In the genomic region with DNA sequence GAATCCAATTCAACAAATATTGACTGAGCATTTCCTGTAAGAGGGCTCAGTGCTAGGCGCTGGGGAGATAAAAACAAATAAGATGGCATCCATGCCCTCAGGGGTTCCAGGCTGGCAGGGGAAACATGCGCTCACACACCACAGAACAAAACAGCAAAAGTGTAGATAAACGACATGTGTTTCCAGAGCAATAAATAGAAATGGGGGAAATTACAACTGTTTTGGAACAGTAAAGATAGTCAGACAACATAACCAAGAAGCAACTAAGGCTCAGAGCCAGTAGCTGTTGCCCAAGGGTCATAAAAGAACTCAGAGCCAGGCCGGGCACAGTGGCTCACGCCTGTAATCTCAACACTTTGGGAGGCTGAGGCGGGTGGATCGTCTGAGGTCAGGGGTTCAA, we compare ENCODE assay signal across 23 cellular contexts. TPM values are rescaled to one million over a fixed set of nuclear protein-coding genes. Genes with fewer than 3 reads are reported as not detected.
DNase-seq lines count a peak whose midpoint lies in the region; ATAC-seq and TF ChIP-seq lines count a peak whose summit lies in the region.
"Had no signal": no experiment of that assay in that cellular context is flagged by ENCODE, and none has a peak within 500 bp of the region (broad histone marks: within the 10 kb centered on the region; RNA-seq: fewer than 3 reads in every experiment).

No MANE protein-coding gene starts in this region.

- H3K36me3 ChIP-seq in OCI-LY1 (ENCODE audit: insufficient read depth, low read length) = peaks cover 4% of the 10 kb centered on the region
- H3K36me3 ChIP-seq: ascending aorta, upper lobe of right lung had no signal

- no peaks in the 10 kb centered on the region for H3F3A ChIP-seq in OCI-LY1 (ENCODE audit: insufficient read depth, low read length)

- H2AFZ ChIP-seq in H9 (ENCODE audit: low read length) (no peak overlapping the region), OCI-LY1 (ENCODE audit: low read length) (no peak overlapping the region)
- H2AFZ ChIP-seq: PC-9 had no signal

- H4K8ac ChIP-seq in H9 (replicated peaks; ENCODE audit: insufficient read length, low read depth, low read length) = no peak overlapping the region

- H4K91ac ChIP-seq in H9 (ENCODE audit: insufficient read length, low read depth, low read length) = no peak overlapping the region

- ATAC-seq in stimulated activated naive B cell treated with anti-CD40 and anti-IgM and Interleukin-4, amounts not matched to agents 10 μg/mL and 1 μg/mL and 100 μg/mL, for 72 hours (replicated peaks) = no peak
- ATAC-seq: activated T-helper 17 cell treated with anti-CD3 and anti-CD28 coated beads, Interleukin-2, amount 50 U/mL, for 72 hours; left ventricle myocardium superior; natural killer cell; upper lobe of right lung had no signal

- no peak overlapping the region for H3K9ac ChIP-seq in H9 (ENCODE audit: extremely low read depth, insufficient read length, low read length)
- peak overlapping the region; percentile 51 for H3K9ac ChIP-seq in OCI-LY1 (ENCODE audit: low read length)
- H3K9ac ChIP-seq: KMS-11 had no signal

- H3K4ac ChIP-seq in H9 (ENCODE audit: low read depth, low read length) = no peak overlapping the region

- H3K4me2 ChIP-seq in H9 (ENCODE audit: insufficient read depth, insufficient read length, low read length) = no peak overlapping the region
- H3K4me2 ChIP-seq in OCI-LY1 (ENCODE audit: low read length) = peak overlapping the region; percentile 50
- H3K4me2 ChIP-seq: KMS-11, PC-9 had no signal

- no peak overlapping the region for H2BK20ac ChIP-seq in H9 (ENCODE audit: low read depth, low read length, poor library complexity, severe bottlenecking)

- DNase-seq in H9 (no peak), glutamatergic neuron (no peak), cerebellar cortex (ENCODE audit: low spot score) (no peak), medulla oblongata (ENCODE audit: extremely low spot score) (no peak)
- DNase-seq in stimulated activated naive B cell treated with anti-CD40 and anti-IgM and Interleukin-4, amounts not matched to agents 10 μg/mL and 1 μg/mL and 100 μg/mL, for 72 hours = no peak
- no peak for DNase-seq in stimulated activated CD4-positive, alpha-beta T cell treated with anti-CD3 and anti-CD28 coated beads, Interleukin-12 subunit alpha, Interleukin-12 subunit beta, amount 100 ng/mL, for 4 hours
- DNase-seq: activated CD4-positive, alpha-beta memory T cell treated with anti-CD3 and anti-CD28 coated beads, Interleukin-2, amount 10 ng/mL, durations not matched to agents 7 days and 5 days; activated naive CD8-positive, alpha-beta T cell treated with anti-CD3 and anti-CD28 coated beads for 36 hours; CD4-positive, CD25-positive, alpha-beta regulatory T cell; DND-41; islet precursor cell; left ventricle myocardium superior; midbrain; natural killer cell; NCI-H510A; PC-9; SHP77; upper lobe of right lung had no signal

- H2BK15ac ChIP-seq in H9 (ENCODE audit: low read depth, low read length) = no peak overlapping the region

- H3K27ac Mint-ChIP-seq in H9 = peak overlapping the region in 2 of 3 experiments; percentile 82 to 91; a peak in 5 of 7 replicates
- peak overlapping the region; percentile 53 for H3K27ac Mint-ChIP-seq in glutamatergic neuron (ENCODE audit: unreplicated experiment)
- peak overlapping the region; percentile 32 for H3K27ac Mint-ChIP-seq in stimulated activated naive B cell treated with anti-CD40 and anti-IgM and Interleukin-4, amounts not matched to agents 10 μg/mL and 1 μg/mL and 100 μg/mL, for 72 hours
- H3K27ac Mint-ChIP-seq: activated CD4-positive, alpha-beta memory T cell treated with anti-CD3 and anti-CD28 coated beads, Interleukin-2, amount 10 ng/mL, durations not matched to agents 7 days and 5 days; activated naive CD8-positive, alpha-beta T cell treated with anti-CD3 and anti-CD28 coated beads for 36 hours; activated T-helper 17 cell treated with anti-CD3 and anti-CD28 coated beads, Interleukin-2, amount 50 U/mL, for 72 hours; CD4-positive, CD25-positive, alpha-beta regulatory T cell; natural killer cell had no signal

- H3K4me1 Mint-ChIP-seq in H9 (peaks cover 58% of the 10 kb centered on the region in 2 experiments), glutamatergic neuron (ENCODE audit: low read depth, unreplicated experiment) (peaks cover 64% of the 10 kb centered on the region)
- peaks cover 25 to 44% of the 10 kb centered on the region in 2 donors for H3K4me1 Mint-ChIP-seq in stimulated activated naive B cell treated with anti-CD40 and anti-IgM and Interleukin-4, amounts not matched to agents 10 μg/mL and 1 μg/mL and 100 μg/mL, for 72 hours
- H3K4me1 Mint-ChIP-seq: activated CD4-positive, alpha-beta memory T cell treated with anti-CD3 and anti-CD28 coated beads, Interleukin-2, amount 10 ng/mL, durations not matched to agents 7 days and 5 days; activated naive CD8-positive, alpha-beta T cell treated with anti-CD3 and anti-CD28 coated beads for 36 hours; activated T-helper 17 cell treated with anti-CD3 and anti-CD28 coated beads, Interleukin-2, amount 50 U/mL, for 72 hours; CD4-positive, CD25-positive, alpha-beta regulatory T cell; central memory CD8-positive, alpha-beta T cell; natural killer cell had no signal

- H3K27me3 ChIP-seq in H9 (ENCODE audit: insufficient read depth, low read length) (no peaks in the 10 kb centered on the region; the same call in 1 of the 2 replicates), OCI-LY1 (ENCODE audit: insufficient read depth, low read length) (no peaks in the 10 kb centered on the region)
- H3K27me3 ChIP-seq: ascending aorta, upper lobe of right lung had no signal

- H3K36me3 Mint-ChIP-seq in H9 (ENCODE audit: insufficient read depth in 1 of 3, low read depth in 3 of 3) (peaks cover 1 to 18% (median 3%) of the 10 kb centered on the region in 3 experiments; a peak in 5 of 7 replicates), glutamatergic neuron (ENCODE audit: unreplicated experiment) (no peaks in the 10 kb centered on the region)
- peaks cover 0 to 7% of the 10 kb centered on the region in 2 donors for H3K36me3 Mint-ChIP-seq in stimulated activated naive B cell treated with anti-CD40 and anti-IgM and Interleukin-4, amounts not matched to agents 10 μg/mL and 1 μg/mL and 100 μg/mL, for 72 hours
- H3K36me3 Mint-ChIP-seq: activated naive CD8-positive, alpha-beta T cell treated with anti-CD3 and anti-CD28 coated beads for 36 hours; CD4-positive, CD25-positive, alpha-beta regulatory T cell; natural killer cell had no signal

- H3K4me1 ChIP-seq in H9 (ENCODE audit: insufficient read depth, low read length) = peaks cover 12% of the 10 kb centered on the region
- H3K4me1 ChIP-seq in OCI-LY1 (ENCODE audit: insufficient read depth, low read length, severe bottlenecking) = peaks cover 98% of the 10 kb centered on the region

- H3K79me2 ChIP-seq in H9 (ENCODE audit: insufficient read depth, low read length) = peaks cover 45% of the 10 kb centered on the region; the same call in 1 of the 2 replicates
- H3K79me2 ChIP-seq in OCI-LY1 (ENCODE audit: insufficient read depth, low read length) = peaks cover 96% of the 10 kb centered on the region

- no peaks in the 10 kb centered on the region for H4K20me1 ChIP-seq in H9 (ENCODE audit: control insufficient read depth, insufficient read depth, insufficient read length)
- H4K20me1 ChIP-seq in OCI-LY1 (ENCODE audit: insufficient read depth, low read length) = no peaks in the 10 kb centered on the region

- no peak overlapping the region for H2BK120ac ChIP-seq in H9 (ENCODE audit: low read depth, low read length, poor library complexity, severe bottlenecking)

- H3K9me3 Mint-ChIP-seq in H9 (no peaks in the 10 kb centered on the region), glutamatergic neuron (ENCODE audit: unreplicated experiment) (peaks cover 7% of the 10 kb centered on the region)
- peaks cover 0 to 2% of the 10 kb centered on the region in 2 donors for H3K9me3 Mint-ChIP-seq in stimulated activated naive B cell treated with anti-CD40 and anti-IgM and Interleukin-4, amounts not matched to agents 10 μg/mL and 1 μg/mL and 100 μg/mL, for 72 hours
- H3K9me3 Mint-ChIP-seq: activated CD4-positive, alpha-beta memory T cell treated with anti-CD3 and anti-CD28 coated beads, Interleukin-2, amount 10 ng/mL, durations not matched to agents 7 days and 5 days; activated naive CD8-positive, alpha-beta T cell treated with anti-CD3 and anti-CD28 coated beads for 36 hours; natural killer cell had no signal

- H3K27ac ChIP-seq in H9 (ENCODE audit: insufficient read length, low read depth, low read length) = no peak overlapping the region
- peak overlapping the region; percentile 94 for H3K27ac ChIP-seq in OCI-LY1 (ENCODE audit: low read depth, low read length, poor library complexity, severe bottlenecking)
- H3K27ac ChIP-seq: ascending aorta, KMS-11, PC-9, upper lobe of right lung had no signal

- no peak overlapping the region for H3K4me3 Mint-ChIP-seq in H9
- H3K4me3 Mint-ChIP-seq in glutamatergic neuron (ENCODE audit: unreplicated experiment) = no peak overlapping the region
- H3K4me3 Mint-ChIP-seq in stimulated activated naive B cell treated with anti-CD40 and anti-IgM and Interleukin-4, amounts not matched to agents 10 μg/mL and 1 μg/mL and 100 μg/mL, for 72 hours = no peak overlapping the region
- H3K4me3 Mint-ChIP-seq: activated CD4-positive, alpha-beta memory T cell treated with anti-CD3 and anti-CD28 coated beads, Interleukin-2, amount 10 ng/mL, durations not matched to agents 7 days and 5 days; activated naive CD8-positive, alpha-beta T cell treated with anti-CD3 and anti-CD28 coated beads for 36 hours; activated T-helper 17 cell treated with anti-CD3 and anti-CD28 coated beads, Interleukin-2, amount 50 U/mL, for 72 hours; CD4-positive, CD25-positive, alpha-beta regulatory T cell; central memory CD8-positive, alpha-beta T cell; natural killer cell had no signal

- H3K56ac ChIP-seq in H9 (ENCODE audit: insufficient read length, low read depth, low read length) = no peak overlapping the region

- no peaks in the 10 kb centered on the region for H3K27me3 Mint-ChIP-seq in H9 (ENCODE audit: low read depth)
- H3K27me3 Mint-ChIP-seq in glutamatergic neuron (ENCODE audit: unreplicated experiment) = peaks cover 1% of the 10 kb centered on the region
- H3K27me3 Mint-ChIP-seq in stimulated activated naive B cell treated with anti-CD40 and anti-IgM and Interleukin-4, amounts not matched to agents 10 μg/mL and 1 μg/mL and 100 μg/mL, for 72 hours = no peaks in the 10 kb centered on the region
- H3K27me3 Mint-ChIP-seq: activated CD4-positive, alpha-beta memory T cell treated with anti-CD3 and anti-CD28 coated beads, Interleukin-2, amount 10 ng/mL, durations not matched to agents 7 days and 5 days; CD4-positive, CD25-positive, alpha-beta regulatory T cell; central memory CD8-positive, alpha-beta T cell had no signal

- no peaks in the 10 kb centered on the region for H3K9me3 ChIP-seq in H9 (ENCODE audit: control insufficient read depth, low read depth, low read length)
- no peaks in the 10 kb centered on the region for H3K9me3 ChIP-seq in OCI-LY1 (ENCODE audit: low read length)
- H3K9me3 ChIP-seq: ascending aorta, upper lobe of right lung had no signal

- no peak overlapping the region for H3K18ac ChIP-seq in H9 (ENCODE audit: insufficient read length, low read depth, low read length)

- no peaks in the 10 kb centered on the region for H3K9me2 ChIP-seq in OCI-LY1 (ENCODE audit: low read depth, low read length)

- H2BK12ac ChIP-seq in H9 (ENCODE audit: insufficient read length, low read depth, low read length) = no peak overlapping the region

- H4K5ac ChIP-seq in H9 (ENCODE audit: insufficient read length, low read depth, low read length) = no peak overlapping the region

- H3K79me1 ChIP-seq in H9 (ENCODE audit: insufficient read depth, low read depth, low read length, poor library complexity, severe bottlenecking) = peaks cover 6% of the 10 kb centered on the region

- WGBS in H9 (ENCODE audit: extremely low coverage, insufficient read length, low lambda C conversion rate) = no CpG with 5 or more reads among the region's 7 CpGs

- H2AK5ac ChIP-seq in H9 (ENCODE audit: insufficient read length, low read length) = no peak overlapping the region

- no peak for TF ChIP-seq CTCF in H9 (conservative IDR thresholded peaks at IDR 0.05)
- no peak for TF ChIP-seq CTCF in OCI-LY1 (IDR thresholded peaks at IDR 0.05; ENCODE audit: low read length)
- no peak for TF ChIP-seq CTCF in glutamatergic neuron (IDR thresholded peaks at IDR 0.05; ENCODE audit: partially characterized antibody, unreplicated experiment)

- no peak overlapping the region for H3T11ph ChIP-seq in H9 (ENCODE audit: low read length)

- no peaks in the 10 kb centered on the region for H3K23me2 ChIP-seq in H9 (ENCODE audit: insufficient read length, low read depth, low read length, poor library complexity, severe bottlenecking)

- H3K23ac ChIP-seq in H9 (ENCODE audit: insufficient read length, low read depth, low read length) = no peak overlapping the region

- H2BK5ac ChIP-seq in H9 (ENCODE audit: insufficient read length, low read length) = no peak overlapping the region

- peak overlapping the region; percentile 31 for H3K4me3 ChIP-seq in OCI-LY1 (ENCODE audit: low read depth, low read length, poor library complexity, severe bottlenecking)
- H3K4me3 ChIP-seq: ascending aorta, PC-9, upper lobe of right lung had no signal

- no peak overlapping the region for H3K14ac ChIP-seq in H9 (ENCODE audit: insufficient read depth, low read length)

RNA-seq across cellular contexts. Expression of a gene that starts 25.1 kb away (rescaled TPM):
- total RNA-seq in H9 (2021) (63.7 and 67.0 TPM in 2 replicates), glutamatergic neuron (ENCODE audit: unreplicated experiment) (161 TPM)
- total RNA-seq: activated CD4-positive, alpha-beta memory T cell treated with anti-CD3 and anti-CD28 coated beads, Interleukin-2, amount 10 ng/mL, durations not matched to agents 7 days and 5 days; activated T-helper 17 cell treated with anti-CD3 and anti-CD28 coated beads, Interleukin-2, amount 50 U/mL, for 72 hours had no signal

Comparison
In these comparisons a context has a peak if more than half of its experiments do, and no peak if none do; other contexts are left out.
1. H3K27ac Mint-ChIP-seq: peak in every context shown above with its lines; median percentile 86 in H9; 53 in glutamatergic neuron; 32 in stimulated activated naive B cell treated with anti-CD40 and anti-IgM and Interleukin-4, amounts not matched to agents 10 μg/mL and 1 μg/mL and 100 μg/mL, for 72 hours.